In genomic region chr4:166143227-166143626, GRCh38 we compare ENCODE assay signal across 13 cellular contexts.
DNase-seq lines count a peak whose midpoint lies in the region; TF ChIP-seq lines count a peak whose summit lies in the region.
"Had no signal": no experiment of that assay in that cellular context is flagged by ENCODE, and none has a peak within 500 bp of the region (broad histone marks: within the 10 kb centered on the region; RNA-seq: fewer than 3 reads in every experiment).

No MANE protein-coding gene starts in this region.

- no peaks in the 10 kb centered on the region for H3K27me3 ChIP-seq in suprapubic skin
- H3K27me3 ChIP-seq: vagina had no signal

- no peak for TF ChIP-seq EP300 in suprapubic skin (IDR thresholded peaks at IDR 0.05)

- 78% methylated on average over 6 of the region's 6 CpGs for WGBS in suprapubic skin

- no peak for TF ChIP-seq POLR2A in suprapubic skin (IDR thresholded peaks at IDR 0.05)

- H3K9me3 ChIP-seq in suprapubic skin: no peaks in the 10 kb centered on the region
- H3K9me3 ChIP-seq: vagina had no signal

- no peak overlapping the region for H3K4me3 ChIP-seq in suprapubic skin
- H3K4me3 ChIP-seq: GM23338, vagina had no signal

- peak; percentile 7 for DNase-seq in activated CD4-positive, alpha-beta T cell treated with anti-CD3 and anti-CD28 coated beads for 48 hours
- no peak for DNase-seq in activated CD4-positive, alpha-beta T cell treated with anti-CD3 and anti-CD28 coated beads for 4 hours
- DNase-seq in HT1080 (ENCODE audit: low read depth): peak; percentile 96
- peak; percentile 3 for DNase-seq in T follicular helper cell (ENCODE audit: low read depth)
- peak; percentile 11 for DNase-seq in hepatic stellate cell (ENCODE audit: low spot score)
- DNase-seq in NCI-H524 treated with DMSO at 0.1 percent for 48 hours (lab: John Stamatoyannopoulos, UW): no peak
- no peak for DNase-seq in suprapubic skin (ENCODE audit: low spot score in 2 of 2)
- DNase-seq in AG08395 (ENCODE audit: low spot score): no peak
- DNase-seq: activated naive CD4-positive, alpha-beta T cell treated with anti-CD3 and anti-CD28 coated beads, Interleukin-2, amount 10 ng/mL, durations not matched to agents 7 days and 5 days; NCI-H1436; T-cell had no signal

- no peaks in the 10 kb centered on the region for H3K36me3 ChIP-seq in suprapubic skin
- H3K36me3 ChIP-seq: vagina had no signal

- no peak for TF ChIP-seq CTCF in suprapubic skin (IDR thresholded peaks at IDR 0.05)

- H3K27ac ChIP-seq in suprapubic skin: no peak overlapping the region
- H3K27ac ChIP-seq: vagina had no signal

- H3K4me1 ChIP-seq in suprapubic skin: no peaks in the 10 kb centered on the region
- H3K4me1 ChIP-seq: vagina had no signal

Comparison
In these comparisons a context has a peak if more than half of its experiments do, and no peak if none do; other contexts are left out.
1. DNase-seq: peak in activated CD4-positive, alpha-beta T cell treated with anti-CD3 and anti-CD28 coated beads for 48 hours (single experiment), HT1080 (single experiment), T follicular helper cell (single experiment) and hepatic stellate cell (single experiment); none in activated CD4-positive, alpha-beta T cell treated with anti-CD3 and anti-CD28 coated beads for 4 hours (0 of 2), NCI-H524 treated with DMSO at 0.1 percent for 48 hours (single experiment), suprapubic skin (0 of 2) and AG08395 (single experiment).